1 cellular context compared by ENCODE assay signal in genomic region chr19:4065430-4066175, GRCh38.
TF ChIP-seq lines count a peak whose summit lies in the region.

No MANE protein-coding gene starts in this region.

TF ChIP-seq in GM12878, 131 proteins besides CTCF, POLR2A, EP300 and RAD21 (continued from another document):
- no peak for TF ChIP-seq SKIL (IDR thresholded peaks at IDR 0.05; ENCODE audit: low read depth, poor library complexity, severe bottlenecking)
- TF ChIP-seq BCL11A (IDR thresholded peaks at IDR 0.05; ENCODE audit: low read depth, low read length), result no peak
- TF ChIP-seq POU2F2 (IDR thresholded peaks at IDR 0.05; ENCODE audit: borderline replicate concordance, low read depth, low read length), result peak; percentile 71; the same call in 1 of the 3 replicates
- TF ChIP-seq NR2C1 (IDR thresholded peaks at IDR 0.05), result peak; percentile 46; the same call in 1 of the 2 replicates
- TF ChIP-seq KAT2A (conservative IDR thresholded peaks at IDR 0.05; ENCODE audit: control insufficient read depth, low read depth, low read length), result no peak
- no peak for TF ChIP-seq EZH2 (IDR thresholded peaks at IDR 0.05; ENCODE audit: borderline replicate concordance, control insufficient read depth, low read depth, low read length)
- TF ChIP-seq RCOR1 (conservative IDR thresholded peaks at IDR 0.05; ENCODE audit: low read depth, low read length), result no peak
- peak; percentile 5; the same call in 1 of the 2 replicates for TF ChIP-seq TBL1XR1 (IDR thresholded peaks at IDR 0.05; ENCODE audit: low read depth, low read length)
- TF ChIP-seq FOXK2 (IDR thresholded peaks at IDR 0.05), result no peak
- TF ChIP-seq USF2 (IDR thresholded peaks at IDR 0.05; ENCODE audit: borderline replicate concordance, low read depth, low read length), result no peak
- no peak for TF ChIP-seq MYB (IDR thresholded peaks at IDR 0.05; ENCODE audit: borderline replicate concordance, low read depth, low read length)
- TF ChIP-seq BRCA1 (IDR thresholded peaks at IDR 0.05; ENCODE audit: low read depth, low read length), result no peak
- TF ChIP-seq SIX5 (IDR thresholded peaks at IDR 0.05; ENCODE audit: low read depth, low read length, severe bottlenecking), result peak; percentile 88
- TF ChIP-seq ATF2 (IDR thresholded peaks at IDR 0.05; ENCODE audit: low read length), result no peak
- TF ChIP-seq BACH1 (IDR thresholded peaks at IDR 0.05; ENCODE audit: borderline replicate concordance), result peak; percentile 56; the same call in 1 of the 2 replicates
- no peak for TF ChIP-seq ZBTB40 (IDR thresholded peaks at IDR 0.05; ENCODE audit: borderline replicate concordance)
- 0 out of 2 replicates have a peak, but pooled peaks have one; percentile 14 for TF ChIP-seq ELK1 (IDR thresholded peaks at IDR 0.05; ENCODE audit: low read depth, low read length)
- TF ChIP-seq ZNF274 (IDR thresholded peaks at IDR 0.05; ENCODE audit: insufficient read depth, insufficient read length), result no peak
- no peak for TF ChIP-seq POLR2AphosphoS2 (IDR thresholded peaks at IDR 0.05; ENCODE audit: low read depth, low read length)
- TF ChIP-seq NRF1 (conservative IDR thresholded peaks at IDR 0.05; ENCODE audit: low read depth, low read length), result no peak
- peak; percentile 94 for TF ChIP-seq PKNOX1 (IDR thresholded peaks at IDR 0.05)
- TF ChIP-seq BCLAF1 (IDR thresholded peaks at IDR 0.05), result no peak
